ENCODE assay signal across 12 cellular contexts in the genomic region with DNA sequence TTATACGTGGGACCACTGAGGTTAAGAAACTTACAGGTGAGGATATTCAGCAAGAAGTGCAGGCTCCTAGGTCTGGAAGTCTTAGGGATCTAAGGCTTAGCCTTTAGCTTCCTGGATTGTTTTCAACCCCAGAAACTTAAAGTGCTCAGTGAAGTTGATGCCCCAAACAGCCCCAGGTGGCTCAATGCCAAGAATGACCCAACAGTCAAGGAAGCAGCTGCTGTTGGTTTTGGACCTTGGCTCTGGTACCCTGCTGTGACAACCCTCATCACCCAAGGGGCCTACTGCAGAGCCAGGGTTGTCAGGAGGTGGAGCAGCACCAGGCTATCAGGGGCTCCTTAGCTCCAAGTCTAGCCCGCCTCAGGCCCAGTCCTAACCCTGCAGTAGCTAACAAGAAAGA. TPM values are rescaled to one million over a fixed set of nuclear protein-coding genes. Genes with fewer than 3 reads are reported as not detected.
DNase-seq lines count a peak whose midpoint lies in the region; ATAC-seq and TF ChIP-seq lines count a peak whose summit lies in the region.
"Had no signal": no experiment of that assay in that cellular context is flagged by ENCODE, and none has a peak within 500 bp of the region (broad histone marks: within the 10 kb centered on the region; RNA-seq: fewer than 3 reads in every experiment).

No MANE protein-coding gene starts in this region.

- no peaks in the 10 kb centered on the region for H3K9me3 ChIP-seq in right lobe of liver
- H3K9me3 ChIP-seq: left lung, Peyer's patch, right atrium auricular region had no signal

- H3K27ac ChIP-seq in dorsolateral prefrontal cortex (no peak overlapping the region), right lobe of liver (no peak overlapping the region)
- H3K27ac ChIP-seq: left lung, Peyer's patch, right atrium auricular region had no signal

- intact Hi-C loops in dorsolateral prefrontal cortex (cut with DNase I), result no loop called here
- intact Hi-C loops in right lobe of liver (cut with DNase I), result no loop called here

- H3K4me1 ChIP-seq in right lobe of liver, result peaks cover 0 to 13% (median 4%) of the 10 kb centered on the region in 4 donors

- 60% methylated on average over 1 of the region's 2 CpGs for WGBS in right lobe of liver (ENCODE audit: insufficient coverage, low coverage, low lambda C conversion rate, missing lambda C conversion rate)

- TF ChIP-seq CTCF in dorsolateral prefrontal cortex (IDR thresholded peaks at IDR 0.05 in 54 of 56, conservative IDR thresholded peaks at IDR 0.05 in 2 of 56; ENCODE audit: low read depth in 1 of 56, partially characterized antibody in 56 of 56), result no peak
- no peak for TF ChIP-seq CTCF in right lobe of liver (IDR thresholded peaks at IDR 0.05)

- peak; percentile 28 for ATAC-seq in GM19455 (IDR thresholded peaks at IDR 0.05; ENCODE audit: unreplicated experiment)
- ATAC-seq in HG03342 (IDR thresholded peaks at IDR 0.05; ENCODE audit: unreplicated experiment), result peak; percentile 9
- no peak for ATAC-seq in right lobe of liver

- DNase-seq in Daoy (ENCODE audit: low read depth), result peak; percentile 28
- peak; percentile 51 for DNase-seq in brain pericyte (ENCODE audit: low read depth, low spot score)
- no peak for DNase-seq in NK-92 (lab: John Stamatoyannopoulos, UW; ENCODE audit: unreplicated experiment)
- no peak for DNase-seq in dorsolateral prefrontal cortex
- DNase-seq in right lobe of liver, result no peak
- DNase-seq in NCI-H1092 (lab: John Stamatoyannopoulos, UW), result no peak
- DNase-seq: endodermal cell, left lung, Peyer's patch had no signal

- H3K36me3 ChIP-seq in right lobe of liver, result no peaks in the 10 kb centered on the region
- H3K36me3 ChIP-seq: right atrium auricular region had no signal

- TF ChIP-seq POLR2A in right lobe of liver (IDR thresholded peaks at IDR 0.05), result no peak

- H3K4me3 ChIP-seq in dorsolateral prefrontal cortex (no peak overlapping the region), right lobe of liver (no peak overlapping the region)
- H3K4me3 ChIP-seq: left lung, Peyer's patch, right atrium auricular region had no signal

- H3K27me3 ChIP-seq in dorsolateral prefrontal cortex (no peaks in the 10 kb centered on the region), right lobe of liver (no peaks in the 10 kb centered on the region)
- H3K27me3 ChIP-seq: left lung, Peyer's patch, right atrium auricular region had no signal

RNA-seq across cellular contexts. Expression of a gene that starts 36.8 kb away (rescaled TPM):
- 10.1 and 12.1 TPM in 2 replicates for total RNA-seq in Daoy (2014; rRNA removed; shearing (Covaris generic))
- total RNA-seq in dorsolateral prefrontal cortex, result 1 to 10 TPM in 18 of 120 experiments, under 1 TPM in 96, not detected in 6; 0.12 to 2.9 (median 0.42) TPM
- total RNA-seq in right lobe of liver, result 1 to 10 TPM in 1 of 6 experiments, under 1 TPM in 5; 0.18 to 1.2 (median 0.39) TPM

RNA-seq across cellular contexts. Expression of a gene that starts 48.3 kb away (rescaled TPM):
- 19.3 and 20.6 TPM in 2 replicates for total RNA-seq in Daoy (2014; rRNA removed; shearing (Covaris generic))
- total RNA-seq in dorsolateral prefrontal cortex, result 10 to 100 TPM; 25.9 to 77.6 (median 46.8) TPM
- 10 to 100 TPM in 2 of 6 experiments, 1 to 10 TPM in 4; 6.6 to 18.8 (median 8.4) TPM for total RNA-seq in right lobe of liver

Comparison
In these comparisons a context has a peak if more than half of its experiments do, and no peak if none do; other contexts are left out.
1. DNase-seq: peak in Daoy (single experiment) and brain pericyte (single experiment); none in NK-92 (single experiment), dorsolateral prefrontal cortex (0 of 10), right lobe of liver (0 of 3) and NCI-H1092 (single experiment).
2. ATAC-seq: peak in GM19455 (single experiment) and HG03342 (single experiment); none in right lobe of liver (0 of 4).